8 cellular contexts compared by ENCODE assay signal in the genomic region with DNA sequence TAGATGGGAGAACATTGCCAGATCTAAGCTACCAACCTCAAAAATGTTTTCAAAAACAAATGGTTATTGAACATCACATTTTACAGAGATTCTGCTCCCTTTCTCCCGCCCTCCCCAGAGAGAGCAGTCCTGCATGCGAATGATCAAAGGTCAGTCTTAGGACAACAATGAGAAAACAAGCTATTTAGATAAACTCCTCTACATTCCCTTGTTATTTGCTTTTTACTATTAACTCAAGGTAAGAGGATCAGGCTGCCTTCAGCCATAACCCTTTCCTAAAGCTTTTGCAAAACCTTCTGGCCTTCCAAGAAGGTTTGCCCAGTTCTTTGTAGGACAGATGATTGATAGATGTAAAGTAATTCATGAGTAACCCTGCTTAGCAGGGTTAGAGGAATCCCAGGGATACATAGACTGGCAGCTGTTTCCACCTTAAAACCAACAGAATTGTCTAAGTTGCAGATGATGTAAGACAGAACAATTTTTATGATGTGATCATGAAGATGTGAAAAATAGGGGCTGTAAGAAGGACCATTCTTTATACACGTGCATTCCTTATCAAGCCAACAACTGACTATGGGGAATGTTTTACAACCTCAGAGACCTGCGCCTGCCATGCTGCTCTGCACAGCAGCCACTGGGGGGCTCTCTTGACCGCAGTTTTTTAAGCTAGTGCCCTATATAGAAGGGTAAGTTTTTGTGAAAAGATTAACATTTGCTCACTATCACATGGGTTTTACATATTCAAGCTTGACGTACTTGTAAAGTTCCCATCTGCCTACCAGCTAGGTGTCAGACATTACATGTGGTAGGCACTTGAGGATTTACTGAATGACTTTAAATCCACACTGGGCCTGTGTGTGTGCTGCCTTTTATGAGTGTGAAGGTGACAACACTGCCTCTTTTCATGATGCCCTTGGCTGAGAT. TPM values are rescaled to one million over a fixed set of nuclear protein-coding genes. Genes with fewer than 3 reads are reported as not detected.
DNase-seq lines count a peak whose midpoint lies in the region; ATAC-seq, FAIRE-seq and TF ChIP-seq lines count a peak whose summit lies in the region.

No MANE protein-coding gene starts in this region.

- H3K27ac Mint-ChIP-seq in MCF 10A (ENCODE audit: low read depth, unreplicated experiment), result no peak overlapping the region

- CTCF ChIA-PET in MCF 10A (lab: Yijun Ruan, JAX), result interaction anchor here (0.6 to 5.9 kb wide), 48 partner anchors 9 to 759 kb away, joined by 3 to 81 read pairs (median 4); a partner anchor contains a TSS

- peaks cover 36% of the 10 kb centered on the region for H3K4me1 Mint-ChIP-seq in MCF 10A (ENCODE audit: insufficient read depth, unreplicated experiment)

- H3K27me3 Mint-ChIP-seq in MCF 10A (ENCODE audit: insufficient read depth, unreplicated experiment), result no peaks in the 10 kb centered on the region

- peaks cover 13% of the 10 kb centered on the region for H3K36me3 Mint-ChIP-seq in MCF 10A (ENCODE audit: insufficient read depth, unreplicated experiment)

- intact Hi-C loops in MCF 10A (cut with micrococcal nuclease), result loop anchor here (1.0 to 10.0 kb wide), 8 partner anchors 249 to 761 kb away; no protein-coding TSS in a partner anchor

- peak; percentile 56 for FAIRE-seq in TTC549 (lab: Jason Lieb, UNC)

- BruUV-seq in MCF 10A (replicated peaks; lab: Mats Ljungman, UMichigan), result no TSS peak

- ATAC-seq in HG02610 (IDR thresholded peaks at IDR 0.05; ENCODE audit: unreplicated experiment), result peak; percentile 48
- no peak for ATAC-seq in GM21723 (IDR thresholded peaks at IDR 0.05; ENCODE audit: unreplicated experiment)

- peak; percentile 90 for TF ChIP-seq CTCF in MCF 10A (IDR thresholded peaks at IDR 0.05; ENCODE audit: unreplicated experiment)

- POLR2A ChIA-PET in MCF 10A (lab: Yijun Ruan, JAX), result interaction anchor here (0.5 to 6.7 kb wide), 12 partner anchors 15 to 777 kb away, joined by 3 to 124 read pairs (median 3); a partner anchor contains a TSS

- H3K4me3 Mint-ChIP-seq in MCF 10A (ENCODE audit: unreplicated experiment), result no peak overlapping the region

- DNase-seq in GDM1 (lab: John Stamatoyannopoulos, UW) (peak; percentile 30), NCI-H2029 treated with DMSO at 0.1 percent for 48 hours (lab: John Stamatoyannopoulos, UW) (peak; percentile 46), MCF 10A (ENCODE audit: unreplicated experiment) (peak; percentile 79), islet precursor cell (peak; percentile 81)
- peak; percentile 68 for DNase-seq in stimulated activated CD4-positive, alpha-beta T cell treated with anti-CD3 and anti-CD28 coated beads, Interleukin-1b, Interleukin-23, amount 100 ng/mL, for 48 hours

- H3K9me3 Mint-ChIP-seq in MCF 10A (ENCODE audit: unreplicated experiment), result no peaks in the 10 kb centered on the region

RNA-seq across cellular contexts. Expression of a gene that starts 2.3 kb away (rescaled TPM):
- total RNA-seq in MCF 10A (2022), result 5.2 and 6.0 TPM in 2 replicates

Comparison
In these comparisons a context has a peak if more than half of its experiments do, and no peak if none do; other contexts are left out.
1. DNase-seq: peak in every context shown above with its lines; median percentile 81 in islet precursor cell; 79 in MCF 10A; 68 in stimulated activated CD4-positive, alpha-beta T cell treated with anti-CD3 and anti-CD28 coated beads, Interleukin-1b, Interleukin-23, amount 100 ng/mL, for 48 hours; 46 in NCI-H2029 treated with DMSO at 0.1 percent for 48 hours; 30 in GDM1.